Comparison of ENCODE assay signal across 1 cellular context in genomic region chr14:88551094-88551870, GRCh38.
TF ChIP-seq lines count a peak whose summit lies in the region.

No MANE protein-coding gene starts in this region.

TF ChIP-seq in K562, 482 proteins besides CTCF, POLR2A, EP300 and RAD21 (continued from another document):
- TF ChIP-seq JUN (IDR thresholded peaks at IDR 0.05; ENCODE audit: borderline replicate concordance, low read depth, low read length) (no peak), JUN (CRISPR knock-in tag; IDR thresholded peaks at IDR 0.05; ENCODE audit: borderline replicate concordance) (no peak), KLF6 (CRISPR knock-in tag; IDR thresholded peaks at IDR 0.05; ENCODE audit: borderline replicate concordance) (no peak), POLR2G (IDR thresholded peaks at IDR 0.05; ENCODE audit: low read depth, low read length) (peak; percentile 60; the same call in 1 of the 2 replicates), ZNF507 (tag; conservative IDR thresholded peaks at IDR 0.05) (no peak), GABPA (tag; conservative IDR thresholded peaks at IDR 0.05; ENCODE audit: low read depth) (peak; percentile 66), CXXC5 (CRISPR knock-in tag; IDR thresholded peaks at IDR 0.05) (peak; percentile 32; the same call in 1 of the 2 replicates), DIDO1 (tag; IDR thresholded peaks at IDR 0.05; ENCODE audit: low read depth) (peak; percentile 55; the same call in 1 of the 2 replicates), L3MBTL2 (IDR thresholded peaks at IDR 0.05) (peak; percentile 47; the same call in 1 of the 2 replicates), ZNF354B (CRISPR knock-in tag; IDR thresholded peaks at IDR 0.05) (no peak), ZEB2 (IDR thresholded peaks at IDR 0.05) (0 out of 2 replicates have a peak, but pooled peaks have one; percentile 50), SIN3B (IDR thresholded peaks at IDR 0.05; ENCODE audit: low read depth) (peak; percentile 32; the same call in 1 of the 2 replicates), GABPB1 (CRISPR knock-in tag; IDR thresholded peaks at IDR 0.05) (peak; percentile 84), ZNF436 (CRISPR knock-in tag; IDR thresholded peaks at IDR 0.05) (no peak), HOXB6 (CRISPR knock-in tag; IDR thresholded peaks at IDR 0.05; ENCODE audit: borderline replicate concordance) (no peak), POLR2AphosphoS2 (IDR thresholded peaks at IDR 0.05; ENCODE audit: low read length) (no peak), ARID2 (IDR thresholded peaks at IDR 0.05) (no peak), C11orf30 (IDR thresholded peaks at IDR 0.05; ENCODE audit: low read depth) (peak; percentile 65; the same call in 1 of the 2 replicates), JUNB (CRISPR knock-in tag; conservative IDR thresholded peaks at IDR 0.05) (no peak), U2AF1 (optimal IDR thresholded peaks at IDR 0.05; ENCODE audit: low read depth, low read length) (no peak), RAD51 (IDR thresholded peaks at IDR 0.05; ENCODE audit: borderline replicate concordance, low read depth) (no peak), ELF1 (tag; IDR thresholded peaks at IDR 0.05) (no peak), FOXM1 (IDR thresholded peaks at IDR 0.05; ENCODE audit: low read depth) (0 out of 2 replicates have a peak, but pooled peaks have one; percentile 16), FOXM1 (CRISPR knock-in tag; IDR thresholded peaks at IDR 0.05; ENCODE audit: low read depth) (no peak), ZNF282 (CRISPR knock-in tag; IDR thresholded peaks at IDR 0.05) (no peak), HMG20A (CRISPR knock-in tag; conservative IDR thresholded peaks at IDR 0.05) (no peak), NEUROD1 (IDR thresholded peaks at IDR 0.05; ENCODE audit: borderline replicate concordance, low read depth, low read length, partially characterized antibody) (no peak), TRIM24 (IDR thresholded peaks at IDR 0.05) (peak in 1 of 2 experiments; percentile 75; a peak in 2 of 4 replicates), STAG1 (CRISPR knock-in tag; IDR thresholded peaks at IDR 0.05; ENCODE audit: borderline replicate concordance) (no peak), ZBTB11 (CRISPR knock-in tag; IDR thresholded peaks at IDR 0.05) (peak in 2 of 3 experiments; percentile 91 to 98; a peak in 4 of 6 replicates), MYC (IDR thresholded peaks at IDR 0.05; ENCODE audit: low read depth, low read length) (peak; percentile 37; the same call in 1 of the 2 replicates), MYC (CRISPR knock-in tag; IDR thresholded peaks at IDR 0.05; ENCODE audit: borderline replicate concordance, low read depth) (no peak), FOXJ2 (tag; IDR thresholded peaks at IDR 0.05) (no peak), KLF13 (tag; IDR thresholded peaks at IDR 0.05; ENCODE audit: borderline replicate concordance, low read depth) (no peak), MGA (IDR thresholded peaks at IDR 0.05) (peak; percentile 58), ZNF695 (CRISPR knock-in tag; IDR thresholded peaks at IDR 0.05) (no peak), MAX (CRISPR knock-in tag; IDR thresholded peaks at IDR 0.05) (peak; percentile 72), MAFK (IDR thresholded peaks at IDR 0.05; ENCODE audit: low read length) (no peak), ZBTB26 (CRISPR knock-in tag; IDR thresholded peaks at IDR 0.05) (no peak), PHF20 (IDR thresholded peaks at IDR 0.05; ENCODE audit: partially characterized antibody) (peak; percentile 45), GTF2A2 (tag; IDR thresholded peaks at IDR 0.05) (peak; percentile 73), ZNF184 (CRISPR knock-in tag; IDR thresholded peaks at IDR 0.05) (no peak), XRCC5 (IDR thresholded peaks at IDR 0.05; ENCODE audit: low read depth, low read length) (0 out of 2 replicates have a peak, but pooled peaks have one; percentile 37)
